8 cellular contexts compared by ENCODE assay signal in the genomic region with DNA sequence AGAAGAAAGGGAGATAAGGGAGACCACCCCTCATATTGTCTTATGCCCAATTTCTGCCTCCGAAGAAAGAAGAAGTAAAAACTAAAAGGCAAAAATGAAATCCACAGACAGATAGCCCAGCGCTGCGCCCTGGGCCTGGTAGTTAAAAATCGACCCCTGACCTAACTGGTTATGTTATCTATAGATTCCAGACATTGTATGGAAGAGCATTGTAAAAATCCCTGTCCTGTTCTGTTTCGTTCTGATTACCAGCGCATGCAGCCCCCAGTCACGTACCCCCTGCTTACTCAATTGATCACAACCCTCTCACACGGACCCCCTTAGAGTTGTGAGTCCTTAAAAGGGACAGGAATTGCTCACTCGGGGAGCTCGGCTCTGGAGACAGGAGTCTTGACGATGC. TPM values are rescaled to one million over a fixed set of nuclear protein-coding genes. Genes with fewer than 3 reads are reported as not detected.
DNase-seq lines count a peak whose midpoint lies in the region; ATAC-seq and TF ChIP-seq lines count a peak whose summit lies in the region.
"Not testable (repeated sequence)": the region's sequence is repeated elsewhere in the genome, so short reads cannot be mapped to it uniquely, and the experiment has no call there.

No MANE protein-coding gene starts in this region.

- H3K23me2 ChIP-seq in H9 (ENCODE audit: insufficient read length, low read depth, low read length, poor library complexity, severe bottlenecking): not testable (repeated sequence)

- not testable (repeated sequence) for H3K18ac ChIP-seq in H9 (ENCODE audit: insufficient read length, low read depth, low read length)

- H3K27ac Mint-ChIP-seq in H9 (peak overlapping the region in 1 of 3 experiments; percentile 47; a peak in 1 of 7 replicates), endodermal cell (peak overlapping the region; percentile 2), nephron progenitor cell (peak overlapping the region; percentile 75)
- H3K27ac Mint-ChIP-seq in activated naive CD4-positive, alpha-beta T cell treated with anti-CD3 and anti-CD28 coated beads for 36 hours; memory B cell; stimulated activated naive CD8-positive, alpha-beta T cell treated with anti-CD3 and anti-CD28 coated beads, Interleukin-15, Interleukin-2, amounts not matched to agents 100 ng/mL and 50 ng/mL, for 24 hours: not testable (repeated sequence)

- H3K9me2 ChIP-seq in SU-DHL-6 (replicated peaks; ENCODE audit: insufficient read depth, low read length): not testable (repeated sequence)

- not testable (repeated sequence) for H2BK12ac ChIP-seq in H9 (ENCODE audit: insufficient read length, low read depth, low read length)

- H2BK20ac ChIP-seq in H9 (ENCODE audit: low read depth, low read length, poor library complexity, severe bottlenecking): not testable (repeated sequence)

- not testable (repeated sequence) for H2BK5ac ChIP-seq in H9 (ENCODE audit: insufficient read length, low read length)

- H4K20me1 ChIP-seq in BLaER1 treated with 17β-estradiol and CSF1 and Interleukin-3, amounts not matched to agents 10 nM and 100 nM; H9 (ENCODE audit: control insufficient read depth, insufficient read depth, insufficient read length); SU-DHL-6 (ENCODE audit: low read depth, low read length): not testable (repeated sequence)

- not testable (repeated sequence) for H3T11ph ChIP-seq in H9 (ENCODE audit: low read length)

- not testable (repeated sequence) for H3K36me3 ChIP-seq in BLaER1 treated with 17β-estradiol and CSF1 and Interleukin-3, amounts not matched to agents 10 nM and 100 nM; SU-DHL-6 (ENCODE audit: low read length); endodermal cell (ENCODE audit: control insufficient read depth, insufficient read depth, low read length)

- H3K36me3 Mint-ChIP-seq in H9 (ENCODE audit: insufficient read depth in 1 of 3, low read depth in 3 of 3); activated naive CD4-positive, alpha-beta T cell treated with anti-CD3 and anti-CD28 coated beads for 36 hours (ENCODE audit: low read depth); endodermal cell (ENCODE audit: low read depth); memory B cell; nephron progenitor cell (ENCODE audit: low read depth); stimulated activated naive CD8-positive, alpha-beta T cell treated with anti-CD3 and anti-CD28 coated beads, Interleukin-15, Interleukin-2, amounts not matched to agents 100 ng/mL and 50 ng/mL, for 24 hours (ENCODE audit: low read depth): not testable (repeated sequence)

- H3K4me1 ChIP-seq in BLaER1 treated with 17β-estradiol and CSF1 and Interleukin-3, amounts not matched to agents 10 nM and 100 nM: peaks cover 28 to 44% (median 36%) of the 10 kb centered on the region in 10 experiments
- not testable (repeated sequence) for H3K4me1 ChIP-seq in H9 (ENCODE audit: insufficient read depth, low read length)
- peaks cover 11% of the 10 kb centered on the region for H3K4me1 ChIP-seq in endodermal cell (ENCODE audit: control insufficient read depth, insufficient read depth, low read length)

- intact Hi-C loops in activated naive CD4-positive, alpha-beta T cell treated with anti-CD3 and anti-CD28 coated beads for 36 hours (cut with micrococcal nuclease): not testable (repeated sequence)

- H3K9me3 ChIP-seq in BLaER1 treated with 17β-estradiol and CSF1 and Interleukin-3, amounts not matched to agents 10 nM and 100 nM (replicated peaks in 1 of 11); H9 (ENCODE audit: control insufficient read depth, low read depth, low read length); SU-DHL-6 (ENCODE audit: insufficient read depth, low read length); endodermal cell (ENCODE audit: control insufficient read depth, low read length): not testable (repeated sequence)

- not testable (repeated sequence) for H3K4ac ChIP-seq in H9 (ENCODE audit: low read depth, low read length)

- H3K27me3 Mint-ChIP-seq in H9 (ENCODE audit: low read depth); activated naive CD4-positive, alpha-beta T cell treated with anti-CD3 and anti-CD28 coated beads for 36 hours (ENCODE audit: low read depth); endodermal cell (ENCODE audit: insufficient read depth); nephron progenitor cell (ENCODE audit: low read depth, poor library complexity): not testable (repeated sequence)
- H3K27me3 Mint-ChIP-seq in memory B cell: peaks cover 20% of the 10 kb centered on the region
- peaks cover 32% of the 10 kb centered on the region for H3K27me3 Mint-ChIP-seq in stimulated activated naive CD8-positive, alpha-beta T cell treated with anti-CD3 and anti-CD28 coated beads, Interleukin-15, Interleukin-2, amounts not matched to agents 100 ng/mL and 50 ng/mL, for 24 hours

- peaks cover 16 to 37% (median 31%) of the 10 kb centered on the region in 11 experiments; a peak in 20 of 22 replicates for H3K27me3 ChIP-seq in BLaER1 treated with 17β-estradiol and CSF1 and Interleukin-3, amounts not matched to agents 10 nM and 100 nM
- H3K27me3 ChIP-seq in H9 (ENCODE audit: insufficient read depth, low read length); SU-DHL-6 (ENCODE audit: low read length); endodermal cell (ENCODE audit: control insufficient read depth, insufficient read depth, low read length, poor library complexity, severe bottlenecking): not testable (repeated sequence)

- not testable (repeated sequence) for H3K27ac ChIP-seq in BLaER1 treated with 17β-estradiol and CSF1 and Interleukin-3, amounts not matched to agents 10 nM and 100 nM; H9 (ENCODE audit: insufficient read length, low read depth, low read length); SU-DHL-6 (ENCODE audit: low read depth, low read length)
- peak overlapping the region; percentile 4 for H3K27ac ChIP-seq in endodermal cell (ENCODE audit: low read depth, low read length)

- not testable (repeated sequence) for H2BK15ac ChIP-seq in H9 (ENCODE audit: low read depth, low read length)

- peak overlapping the region in 9 of 11 experiments; percentile 11 to 69 (median 36); a peak in 13 of 22 replicates for H3K4me2 ChIP-seq in BLaER1 treated with 17β-estradiol and CSF1 and Interleukin-3, amounts not matched to agents 10 nM and 100 nM
- not testable (repeated sequence) for H3K4me2 ChIP-seq in H9 (ENCODE audit: insufficient read depth, insufficient read length, low read length)
- peak overlapping the region; percentile 25 for H3K4me2 ChIP-seq in SU-DHL-6 (ENCODE audit: low read depth, low read length, poor library complexity, severe bottlenecking)

- H4K91ac ChIP-seq in H9 (ENCODE audit: insufficient read length, low read depth, low read length): not testable (repeated sequence)

- H2AFZ ChIP-seq in H9 (ENCODE audit: low read length): peak overlapping the region; percentile 22
- peak overlapping the region; percentile 66 for H2AFZ ChIP-seq in SU-DHL-6 (ENCODE audit: low read depth, low read length, severe bottlenecking)

- H3K79me1 ChIP-seq in H9 (ENCODE audit: insufficient read depth, low read depth, low read length, poor library complexity, severe bottlenecking): not testable (repeated sequence)

- DNase-seq in H9; activated naive CD4-positive, alpha-beta T cell treated with anti-CD3 and anti-CD28 coated beads for 36 hours; endodermal cell; memory B cell (ENCODE audit: low spot score in 2 of 2); nephron progenitor cell: not testable (repeated sequence)

- H4K8ac ChIP-seq in H9 (replicated peaks; ENCODE audit: insufficient read length, low read depth, low read length): not testable (repeated sequence)

- not testable (repeated sequence) for H3K56ac ChIP-seq in H9 (ENCODE audit: insufficient read length, low read depth, low read length)

- CTCF ChIA-PET in activated naive CD4-positive, alpha-beta T cell treated with anti-CD3 and anti-CD28 coated beads for 36 hours (lab: Charles Lee): interaction anchor here (1.2 kb wide), 1 partner anchor 113 kb away, joined by 4 read pairs; no protein-coding TSS in a partner anchor

- not testable (repeated sequence) for H3F3A ChIP-seq in SU-DHL-6 (ENCODE audit: insufficient read depth)

- not testable (repeated sequence) for H3K4me3 Mint-ChIP-seq in H9, endodermal cell, nephron progenitor cell
- peak overlapping the region; percentile 27 for H3K4me3 Mint-ChIP-seq in activated naive CD4-positive, alpha-beta T cell treated with anti-CD3 and anti-CD28 coated beads for 36 hours
- peak overlapping the region; percentile 77 for H3K4me3 Mint-ChIP-seq in memory B cell
- peak overlapping the region; percentile 49 for H3K4me3 Mint-ChIP-seq in stimulated activated naive CD8-positive, alpha-beta T cell treated with anti-CD3 and anti-CD28 coated beads, Interleukin-15, Interleukin-2, amounts not matched to agents 100 ng/mL and 50 ng/mL, for 24 hours

- not testable (repeated sequence) for H4K5ac ChIP-seq in H9 (ENCODE audit: insufficient read length, low read depth, low read length)

- H3K9me3 Mint-ChIP-seq in H9; activated naive CD4-positive, alpha-beta T cell treated with anti-CD3 and anti-CD28 coated beads for 36 hours; endodermal cell; memory B cell; nephron progenitor cell; stimulated activated naive CD8-positive, alpha-beta T cell treated with anti-CD3 and anti-CD28 coated beads, Interleukin-15, Interleukin-2, amounts not matched to agents 100 ng/mL and 50 ng/mL, for 24 hours: not testable (repeated sequence)

- H2BK120ac ChIP-seq in H9 (ENCODE audit: low read depth, low read length, poor library complexity, severe bottlenecking): not testable (repeated sequence)

- not testable (repeated sequence) for H3K4me3 ChIP-seq in BLaER1 treated with 17β-estradiol and CSF1 and Interleukin-3, amounts not matched to agents 10 nM and 100 nM; SU-DHL-6 (ENCODE audit: insufficient read depth, low read length, poor library complexity, severe bottlenecking); endodermal cell (ENCODE audit: low read length)

- H3K9ac ChIP-seq in BLaER1 treated with 17β-estradiol and CSF1 and Interleukin-3, amounts not matched to agents 10 nM and 100 nM; H9 (ENCODE audit: extremely low read depth, insufficient read length, low read length); endodermal cell (ENCODE audit: extremely low read depth, low read length, poor library complexity, severe bottlenecking): not testable (repeated sequence)
- H3K9ac ChIP-seq in SU-DHL-6 (ENCODE audit: low read length): peak overlapping the region; percentile 31; the same call in 1 of the 2 replicates

- not testable (repeated sequence) for H3K23ac ChIP-seq in H9 (ENCODE audit: insufficient read length, low read depth, low read length)

- H3K4me1 Mint-ChIP-seq in H9 (peaks cover 18 to 40% of the 10 kb centered on the region in 2 experiments), endodermal cell (peaks cover 20% of the 10 kb centered on the region), memory B cell (peaks cover 15% of the 10 kb centered on the region), nephron progenitor cell (peaks cover 77% of the 10 kb centered on the region)
- peaks cover 15% of the 10 kb centered on the region for H3K4me1 Mint-ChIP-seq in activated naive CD4-positive, alpha-beta T cell treated with anti-CD3 and anti-CD28 coated beads for 36 hours (ENCODE audit: low read depth)
- H3K4me1 Mint-ChIP-seq in stimulated activated naive CD8-positive, alpha-beta T cell treated with anti-CD3 and anti-CD28 coated beads, Interleukin-15, Interleukin-2, amounts not matched to agents 100 ng/mL and 50 ng/mL, for 24 hours (ENCODE audit: low read depth): peaks cover 42% of the 10 kb centered on the region

- no CpG with 5 or more reads among the region's 11 CpGs for WGBS in H9 (ENCODE audit: extremely low coverage, insufficient read length, low lambda C conversion rate)
- 78 to 89% methylated on average over 6 to 11 of the region's 11 CpGs for WGBS in endodermal cell (ENCODE audit: insufficient coverage in 1 of 2, insufficient read length in 1 of 2), 2 experiments

- TF ChIP-seq CTCF in H9 (conservative IDR thresholded peaks at IDR 0.05); SU-DHL-6 (IDR thresholded peaks at IDR 0.05; ENCODE audit: insufficient read depth, low read length, poor library complexity, severe bottlenecking); endodermal cell (conservative IDR thresholded peaks at IDR 0.05); nephron progenitor cell (IDR thresholded peaks at IDR 0.05): not testable (repeated sequence)

- H3K14ac ChIP-seq in H9 (ENCODE audit: insufficient read depth, low read length): not testable (repeated sequence)

- not testable (repeated sequence) for H3K79me2 ChIP-seq in H9 (ENCODE audit: insufficient read depth, low read length); SU-DHL-6 (ENCODE audit: insufficient read depth, low read length)

- ATAC-seq in memory B cell (ENCODE audit: low read depth): not testable (repeated sequence)

- not testable (repeated sequence) for H2AK5ac ChIP-seq in H9 (ENCODE audit: insufficient read length, low read length)

RNA-seq across cellular contexts. Expression of gene ZNF318, which starts 23.7 kb away (rescaled TPM):
- total RNA-seq in H9 (2021) (15.0 and 16.3 TPM in 2 replicates), endodermal cell (10 to 100 TPM; 21.3 to 26.4 TPM)
- 1 to 10 TPM; 9.3 to 9.9 TPM for total RNA-seq in activated naive CD4-positive, alpha-beta T cell treated with anti-CD3 and anti-CD28 coated beads for 36 hours
- 19.0 TPM for polyA plus RNA-seq in endodermal cell (2013, experiment 1 of 2)
- polyA plus RNA-seq in endodermal cell (2013, experiment 2 of 2): 18.9 TPM

RNA-seq across cellular contexts. Expression of gene ABCC10, which starts 34.2 kb away (rescaled TPM):
- total RNA-seq in H9 (2021): 28.0 and 31.8 TPM in 2 replicates
- 10 to 100 TPM; 22.7 to 26.6 TPM for total RNA-seq in activated naive CD4-positive, alpha-beta T cell treated with anti-CD3 and anti-CD28 coated beads for 36 hours
- 10 to 100 TPM; 34.1 to 44.8 TPM for total RNA-seq in endodermal cell
- 26.7 TPM for polyA plus RNA-seq in endodermal cell (2013, experiment 1 of 2)
- polyA plus RNA-seq in endodermal cell (2013, experiment 2 of 2): 25.0 TPM
